ENCODE assay signal across 11 cellular contexts in the genomic region with DNA sequence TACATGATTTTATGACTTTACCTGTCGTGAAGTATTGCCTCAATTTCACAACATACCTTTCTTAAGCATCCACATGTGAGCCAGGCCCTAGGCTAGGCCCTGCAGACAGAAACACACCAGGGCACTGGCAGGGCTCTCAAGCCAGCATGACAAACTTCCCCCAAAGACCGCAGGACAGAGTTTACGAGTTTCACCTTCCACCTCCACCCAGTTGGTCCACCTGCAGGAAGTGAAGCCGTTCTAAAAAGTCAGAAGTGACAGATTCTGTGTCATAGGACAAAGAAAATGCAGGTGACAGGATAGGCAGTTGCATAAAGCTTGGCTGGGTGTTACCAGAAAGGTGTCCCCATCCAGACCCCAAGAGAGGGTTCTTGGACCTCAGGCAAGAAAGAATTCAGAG. TPM values are rescaled to one million over a fixed set of nuclear protein-coding genes. Genes with fewer than 3 reads are reported as not detected.
A peak's percentile ranks its signal among the peaks of the same experiment; 100 is the strongest.
DNase-seq lines count a peak whose midpoint lies in the region; ATAC-seq, FAIRE-seq and TF ChIP-seq lines count a peak whose summit lies in the region.
"Had no signal": no experiment of that assay in that cellular context is flagged by ENCODE, and none has a peak within 500 bp of the region (broad histone marks: within the 10 kb centered on the region; RNA-seq: fewer than 3 reads in every experiment).

No MANE protein-coding gene starts in this region.

- no peak overlapping the region for H3K23ac ChIP-seq in H1 (ENCODE audit: insufficient read length)

- no peak overlapping the region for H3K27ac ChIP-seq in H1 (ENCODE audit: low read depth, low read length)
- H3K27ac ChIP-seq: dorsolateral prefrontal cortex had no signal

- H3K79me1 ChIP-seq in H1 (ENCODE audit: low read depth, low read length) = no peaks in the 10 kb centered on the region

- H3K4me2 ChIP-seq in H1 (ENCODE audit: insufficient read depth in 1 of 2, low read depth in 2 of 2, low read length in 2 of 2) = no peak overlapping the region

- POLR2A ChIA-PET in H1 (lab: Charles Lee; ENCODE audit: partially characterized antibody) = no interaction called here

- H3K27me3 ChIP-seq in H1 (replicated peaks in 1 of 4; ENCODE audit: control insufficient read depth in 3 of 4, extremely low read depth in 1 of 4, insufficient read depth in 3 of 4, low read length in 3 of 4) = no peaks in the 10 kb centered on the region
- H3K27me3 ChIP-seq: dorsolateral prefrontal cortex had no signal

- H4K20me1 ChIP-seq in H1 (replicated peaks in 1 of 2; ENCODE audit: control insufficient read depth in 1 of 2, insufficient read depth in 2 of 2, low read length in 2 of 2) = no peaks in the 10 kb centered on the region

- no peak overlapping the region for H2BK5ac ChIP-seq in H1 (ENCODE audit: low read depth, low read length)

- H4K91ac ChIP-seq in H1 (replicated peaks; ENCODE audit: insufficient read length, low read length) = no peak overlapping the region

- no peak overlapping the region; the same call in 1 of the 2 replicates for H3K18ac ChIP-seq in H1 (ENCODE audit: extremely low read depth, low read length)

- no peak overlapping the region for H3K4me3 ChIP-seq in H1 (ENCODE audit: extremely low read depth in 1 of 4, insufficient read depth in 2 of 4, low read depth in 3 of 4, low read length in 4 of 4)
- H3K4me3 ChIP-seq: dorsolateral prefrontal cortex had no signal

- 94% methylated on average over 2 of the region's 4 CpGs; no CpG with 5 or more reads in 1 of the 2 experiments for WGBS in H1 (ENCODE audit: extremely low coverage in 1 of 2, insufficient coverage in 1 of 2, insufficient read length in 1 of 2, insufficient replicate concordance in 2 of 2, low coverage in 1 of 2, low lambda C conversion rate in 2 of 2, missing lambda C conversion rate in 1 of 2), 2 experiments

- no peak for TF ChIP-seq POLR2A in H1 (IDR thresholded peaks at IDR 0.05; ENCODE audit: control extremely low read depth in 1 of 2, low read depth in 2 of 2, low read length in 2 of 2)

- H3K9ac ChIP-seq in H1 (replicated peaks in 1 of 4; ENCODE audit: extremely low read depth in 1 of 4, low read depth in 3 of 4, low read length in 3 of 4) = no peak overlapping the region

- H3K79me2 ChIP-seq in H1 (ENCODE audit: control insufficient read depth in 1 of 2, insufficient read depth in 2 of 2, low read length in 2 of 2) = no peaks in the 10 kb centered on the region

- TF ChIP-seq EP300 in H1 (IDR thresholded peaks at IDR 0.05; ENCODE audit: borderline replicate concordance in 1 of 2, low read depth in 2 of 2, low read length in 2 of 2) = no peak

- H2BK20ac ChIP-seq in H1 (ENCODE audit: low read length) = no peak overlapping the region

- H2BK15ac ChIP-seq in H1 (ENCODE audit: low read length) = no peak overlapping the region

- H2AK5ac ChIP-seq in H1 (ENCODE audit: low read depth, low read length) = no peak overlapping the region

- H3K56ac ChIP-seq in H1 (replicated peaks; ENCODE audit: insufficient read length, low read depth, low read length) = peak overlapping the region; percentile 59

- H3K4ac ChIP-seq in H1 (replicated peaks; ENCODE audit: insufficient read length, low read depth, low read length) = no peak overlapping the region

- CTCF ChIA-PET in H1 (lab: Charles Lee; ENCODE audit: partially characterized antibody) = no interaction called here

- no peak overlapping the region for H4K5ac ChIP-seq in H1 (ENCODE audit: insufficient read length, low read depth, low read length)

- no peak for FAIRE-seq in H1 (lab: Jason Lieb, UNC)

- peaks cover 0 to 3% of the 10 kb centered on the region in 2 experiments; a peak in 2 of 4 replicates for H3K9me3 ChIP-seq in H1 (ENCODE audit: insufficient read depth in 2 of 2, low read depth in 1 of 2, low read length in 1 of 2)

- ATAC-seq in GM18498 (IDR thresholded peaks at IDR 0.05; ENCODE audit: unreplicated experiment) (peak; percentile 87), GM19395 (IDR thresholded peaks at IDR 0.05; ENCODE audit: unreplicated experiment) (peak; percentile 86), HG03439 (IDR thresholded peaks at IDR 0.05; ENCODE audit: unreplicated experiment) (peak; percentile 78)

- no peak overlapping the region for H2BK120ac ChIP-seq in H1 (replicated peaks; ENCODE audit: low read depth, low read length)

- H3K14ac ChIP-seq in H1 (ENCODE audit: insufficient read length) = no peak overlapping the region

- H3K23me2 ChIP-seq in H1 (ENCODE audit: low read depth, low read length) = no peaks in the 10 kb centered on the region

- no peak overlapping the region for H2AFZ ChIP-seq in H1 (ENCODE audit: low read length)

- no peak for TF ChIP-seq CTCF in H1 (IDR thresholded peaks at IDR 0.05; ENCODE audit: control extremely low read depth in 1 of 3, insufficient read depth in 1 of 3, low read depth in 1 of 3, low read length in 3 of 3)

- H3K4me1 ChIP-seq in H1 (replicated peaks in 1 of 4; ENCODE audit: control insufficient read depth in 3 of 4, insufficient read depth in 4 of 4, low read length in 3 of 4) = no peaks in the 10 kb centered on the region

- DNase-seq in H1 (ENCODE audit: low read depth in 1 of 2, low spot score in 2 of 2) (no peak), glomerular visceral epithelial cell (ENCODE audit: extremely low spot score) (no peak), NCI-H226 (no peak), DMS153 treated with DMSO at 0.1 percent for 48 hours (lab: John Stamatoyannopoulos, UW; ENCODE audit: unreplicated experiment) (no peak), AML-193 (lab: John Stamatoyannopoulos, UW) (no peak)
- DNase-seq: DMS79 treated with DMSO at 0.1 percent for 48 hours, dorsolateral prefrontal cortex, NCI-H1417 treated with DMSO at 0.1 percent for 48 hours had no signal

- no peak for TF ChIP-seq RAD21 in H1 (IDR thresholded peaks at IDR 0.05 in 1 of 2, conservative IDR thresholded peaks at IDR 0.05 in 1 of 2; ENCODE audit: low read depth in 2 of 2, low read length in 2 of 2)

- no peak overlapping the region for H4K8ac ChIP-seq in H1 (ENCODE audit: extremely low read depth, insufficient read depth, low read length)

- no peak overlapping the region for H2BK12ac ChIP-seq in H1 (ENCODE audit: low read depth, low read length)

- no peaks in the 10 kb centered on the region for H3K36me3 ChIP-seq in H1 (ENCODE audit: control insufficient read depth in 2 of 4, insufficient read depth in 4 of 4, low read length in 3 of 4)

TF ChIP-seq in H1, 55 proteins besides CTCF, POLR2A, EP300 and RAD21:
- no peak for TF ChIP-seq ATF3 (IDR thresholded peaks at IDR 0.05; ENCODE audit: insufficient read depth, low read depth, low read length)
- TF ChIP-seq BCL11A (IDR thresholded peaks at IDR 0.05; ENCODE audit: low read depth in 2 of 2, low read length in 2 of 2) = no peak
- no peak for TF ChIP-seq RFX5 (IDR thresholded peaks at IDR 0.05; ENCODE audit: borderline replicate concordance, low read depth, low read length)
- TF ChIP-seq TEAD4 (IDR thresholded peaks at IDR 0.05; ENCODE audit: low read depth, low read length) = no peak
- TF ChIP-seq CTBP2 (IDR thresholded peaks at IDR 0.05; ENCODE audit: borderline replicate concordance, insufficient read depth, insufficient read length, low read length) = no peak
- no peak for TF ChIP-seq MAFK (IDR thresholded peaks at IDR 0.05; ENCODE audit: low read depth, low read length)
- TF ChIP-seq SIRT6 (IDR thresholded peaks at IDR 0.05; ENCODE audit: low read length) = no peak
- TF ChIP-seq MAX (IDR thresholded peaks at IDR 0.05) = no peak
- TF ChIP-seq BRCA1 (IDR thresholded peaks at IDR 0.05; ENCODE audit: low read depth, low read length) = no peak
- no peak for TF ChIP-seq CBX8 (IDR thresholded peaks at IDR 0.05; ENCODE audit: borderline replicate concordance, low read depth, low read length)
- no peak for TF ChIP-seq SRF (IDR thresholded peaks at IDR 0.05; ENCODE audit: low read depth, low read length)
- TF ChIP-seq CHD2 (IDR thresholded peaks at IDR 0.05; ENCODE audit: low read length) = no peak
- no peak for TF ChIP-seq TAF1 (IDR thresholded peaks at IDR 0.05; ENCODE audit: low read depth, low read length)
- TF ChIP-seq SP1 (IDR thresholded peaks at IDR 0.05; ENCODE audit: low read depth, low read length) = no peak
- TF ChIP-seq SP2 (IDR thresholded peaks at IDR 0.05; ENCODE audit: low read length) = no peak
- TF ChIP-seq POU5F1 (IDR thresholded peaks at IDR 0.05; ENCODE audit: low read depth, low read length) = no peak
- TF ChIP-seq CBX5 (IDR thresholded peaks at IDR 0.05; ENCODE audit: low read depth, low read length) = no peak
- no peak for TF ChIP-seq FOSL1 (IDR thresholded peaks at IDR 0.05; ENCODE audit: insufficient read depth, low read depth, low read length)
- TF ChIP-seq HDAC2 (IDR thresholded peaks at IDR 0.05; ENCODE audit: borderline replicate concordance in 1 of 2, low read depth in 2 of 2, low read length in 2 of 2) = no peak
- TF ChIP-seq TBP (IDR thresholded peaks at IDR 0.05; ENCODE audit: low read depth, low read length) = no peak
TF ChIP-seq in H1: peak in this region for 0.

RNA-seq across cellular contexts. Expression of gene SIPA1L1, which starts 30.7 kb away (rescaled TPM):
- 78.3 and 79.8 TPM in 2 replicates for total RNA-seq in H1 (2021; fragmentation: NEBNext Ultra II Directional; extraction: Animal tissue kit (Norgen Biotek cat#: 25700))
- polyA plus RNA-seq in H1 (2011; rRNA removed) = 45.8 and 46.5 TPM in 2 replicates
- polyA plus RNA-seq in H1 (2011; cell fraction: cytosol; rRNA removed) = 43.2 TPM
- 84.2 TPM for polyA plus RNA-seq in H1 (2011; cell fraction: nucleus; rRNA removed)
- 54.3 to 65.2 TPM (median 61.6 TPM) in 4 replicates for polyA plus RNA-seq in H1 (2012, experiment 1 of 2)
- polyA plus RNA-seq in H1 (2012, experiment 2 of 2) = 8.1 TPM
- 42.7 TPM for polyA plus RNA-seq in H1 (2013, experiment 1 of 2)
- polyA plus RNA-seq in H1 (2013, experiment 2 of 2) = 39.1 TPM
- 69.6 and 71.4 TPM in 2 replicates for polyA minus RNA-seq in H1 (2011; rRNA and poly(A)+ RNA removed)
- polyA minus RNA-seq in H1 (2011; cell fraction: cytosol; rRNA and poly(A)+ RNA removed) = 60.5 TPM
- 96.9 TPM for polyA minus RNA-seq in H1 (2011; cell fraction: nucleus; rRNA and poly(A)+ RNA removed)
